Comparison of ENCODE assay signal across 12 cellular contexts in the genomic region with DNA sequence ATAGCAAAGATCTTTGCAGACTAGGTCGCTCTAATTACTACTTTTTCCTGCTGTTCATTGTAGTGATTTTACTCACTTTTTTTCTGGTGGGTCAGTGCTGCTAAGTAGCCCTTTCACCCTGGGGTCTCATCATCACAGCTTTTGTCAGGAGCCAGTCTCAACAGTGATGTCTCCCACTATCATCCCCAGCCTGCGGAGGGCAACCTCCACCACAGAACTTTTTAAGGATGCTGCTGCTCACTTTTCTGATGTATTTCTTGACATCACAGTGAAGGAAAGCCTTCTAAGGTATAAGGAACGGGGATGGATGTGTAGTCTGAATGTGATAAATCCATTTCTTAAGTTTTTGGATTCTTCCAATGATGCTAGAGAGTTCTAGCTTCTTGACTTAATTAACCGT.
DNase-seq lines count a peak whose midpoint lies in the region; ATAC-seq and TF ChIP-seq lines count a peak whose summit lies in the region.
"Had no signal": no experiment of that assay in that cellular context is flagged by ENCODE, and none has a peak within 500 bp of the region (broad histone marks: within the 10 kb centered on the region; RNA-seq: fewer than 3 reads in every experiment).

No MANE protein-coding gene starts in this region.

- H3K36me3 ChIP-seq in effector memory CD4-positive, alpha-beta T cell (ENCODE audit: control insufficient read depth, insufficient read depth, low read length): no peaks in the 10 kb centered on the region
- H3K36me3 ChIP-seq: BLaER1 treated with 17β-estradiol and CSF1 and Interleukin-3, amounts not matched to agents 10 nM and 100 nM had no signal

- H3K27ac ChIP-seq in effector memory CD4-positive, alpha-beta T cell (ENCODE audit: insufficient read depth, low read length, poor library complexity, severe bottlenecking): no peak overlapping the region
- H3K27ac ChIP-seq: BLaER1 treated with 17β-estradiol and CSF1 and Interleukin-3, amounts not matched to agents 10 nM and 100 nM had no signal

- DNase-seq in NCI-H82 (lab: John Stamatoyannopoulos, UW) (peak; percentile 30), NCI-H82 treated with DMSO at 0.1 percent for 48 hours (lab: John Stamatoyannopoulos, UW; ENCODE audit: unreplicated experiment) (no peak), Kasumi-1 (lab: John Stamatoyannopoulos, UW) (peak; percentile 15 to 23), dermis blood vessel endothelial cell (peak; percentile 39), progenitor cell of endocrine pancreas (ENCODE audit: low spot score, unreplicated experiment) (no peak), occipital lobe (lab: John Stamatoyannopoulos, UW) (no peak)
- DNase-seq in effector memory CD4-positive, alpha-beta T cell: no peak
- DNase-seq: activated T-cell treated with anti-CD3 and anti-CD28 coated beads, Interleukin-2, amount 50 U/mL, for 1 hour; SIG-M5 had no signal

- H3K27me3 ChIP-seq in effector memory CD4-positive, alpha-beta T cell (replicated peaks; ENCODE audit: control insufficient read depth, insufficient read depth, low read length, poor library complexity, severe bottlenecking): no peaks in the 10 kb centered on the region
- H3K27me3 ChIP-seq: BLaER1 treated with 17β-estradiol and CSF1 and Interleukin-3, amounts not matched to agents 10 nM and 100 nM had no signal

- H3K4me3 ChIP-seq in effector memory CD4-positive, alpha-beta T cell (ENCODE audit: insufficient read depth, low read depth, low read length, poor library complexity, severe bottlenecking): no peak overlapping the region
- H3K4me3 ChIP-seq: BLaER1 treated with 17β-estradiol and CSF1 and Interleukin-3, amounts not matched to agents 10 nM and 100 nM had no signal

- no peaks in the 10 kb centered on the region for H3K27me3 Mint-ChIP-seq in progenitor cell of endocrine pancreas
- H3K27me3 Mint-ChIP-seq: stimulated activated naive CD8-positive, alpha-beta T cell treated with anti-CD3 and anti-CD28 coated beads, Interleukin-15, Interleukin-2, amounts not matched to agents 100 ng/mL and 50 ng/mL, for 24 hours had no signal

- H3K4me1 ChIP-seq in effector memory CD4-positive, alpha-beta T cell (ENCODE audit: control insufficient read depth, insufficient read depth, low read length, poor library complexity, severe bottlenecking): no peaks in the 10 kb centered on the region
- H3K4me1 ChIP-seq: BLaER1 treated with 17β-estradiol and CSF1 and Interleukin-3, amounts not matched to agents 10 nM and 100 nM had no signal

- no peaks in the 10 kb centered on the region for H3K36me3 Mint-ChIP-seq in progenitor cell of endocrine pancreas (ENCODE audit: insufficient read depth)

- TF ChIP-seq CTCF in progenitor cell of endocrine pancreas (IDR thresholded peaks at IDR 0.05; ENCODE audit: unreplicated experiment): peak; percentile 19

- no peaks in the 10 kb centered on the region for H3K4me1 Mint-ChIP-seq in progenitor cell of endocrine pancreas (ENCODE audit: low read depth)

- H3K4me3 Mint-ChIP-seq in progenitor cell of endocrine pancreas (ENCODE audit: low read depth): no peak overlapping the region
- H3K4me3 Mint-ChIP-seq: stimulated activated naive CD8-positive, alpha-beta T cell treated with anti-CD3 and anti-CD28 coated beads, Interleukin-15, Interleukin-2, amounts not matched to agents 100 ng/mL and 50 ng/mL, for 24 hours had no signal

- no peaks in the 10 kb centered on the region for H3K9me3 Mint-ChIP-seq in progenitor cell of endocrine pancreas (ENCODE audit: low read depth)
- H3K9me3 Mint-ChIP-seq: stimulated activated naive CD8-positive, alpha-beta T cell treated with anti-CD3 and anti-CD28 coated beads, Interleukin-15, Interleukin-2, amounts not matched to agents 100 ng/mL and 50 ng/mL, for 24 hours had no signal

- no peak for ATAC-seq in activated CD4-positive, CD25-positive, alpha-beta regulatory T cell treated with anti-CD3 and anti-CD28 coated beads, Interleukin-2, amount 50 U/mL, for 24 hours

- H3K9me3 ChIP-seq in effector memory CD4-positive, alpha-beta T cell (ENCODE audit: control insufficient read depth, low read length): no peaks in the 10 kb centered on the region
- H3K9me3 ChIP-seq: BLaER1 treated with 17β-estradiol and CSF1 and Interleukin-3, amounts not matched to agents 10 nM and 100 nM had no signal

- no peak overlapping the region for H3K27ac Mint-ChIP-seq in progenitor cell of endocrine pancreas
- H3K27ac Mint-ChIP-seq: stimulated activated naive CD8-positive, alpha-beta T cell treated with anti-CD3 and anti-CD28 coated beads, Interleukin-15, Interleukin-2, amounts not matched to agents 100 ng/mL and 50 ng/mL, for 24 hours had no signal

Comparison
In these comparisons a context has a peak if more than half of its experiments do, and no peak if none do; other contexts are left out.
1. DNase-seq: peak in NCI-H82 (single experiment), Kasumi-1 (2 of 2) and dermis blood vessel endothelial cell (single experiment); none in NCI-H82 treated with DMSO at 0.1 percent for 48 hours (single experiment), progenitor cell of endocrine pancreas (single experiment), occipital lobe (single experiment) and effector memory CD4-positive, alpha-beta T cell (0 of 3).